Comparison of ENCODE assay signal across 8 cellular contexts in the genomic region with DNA sequence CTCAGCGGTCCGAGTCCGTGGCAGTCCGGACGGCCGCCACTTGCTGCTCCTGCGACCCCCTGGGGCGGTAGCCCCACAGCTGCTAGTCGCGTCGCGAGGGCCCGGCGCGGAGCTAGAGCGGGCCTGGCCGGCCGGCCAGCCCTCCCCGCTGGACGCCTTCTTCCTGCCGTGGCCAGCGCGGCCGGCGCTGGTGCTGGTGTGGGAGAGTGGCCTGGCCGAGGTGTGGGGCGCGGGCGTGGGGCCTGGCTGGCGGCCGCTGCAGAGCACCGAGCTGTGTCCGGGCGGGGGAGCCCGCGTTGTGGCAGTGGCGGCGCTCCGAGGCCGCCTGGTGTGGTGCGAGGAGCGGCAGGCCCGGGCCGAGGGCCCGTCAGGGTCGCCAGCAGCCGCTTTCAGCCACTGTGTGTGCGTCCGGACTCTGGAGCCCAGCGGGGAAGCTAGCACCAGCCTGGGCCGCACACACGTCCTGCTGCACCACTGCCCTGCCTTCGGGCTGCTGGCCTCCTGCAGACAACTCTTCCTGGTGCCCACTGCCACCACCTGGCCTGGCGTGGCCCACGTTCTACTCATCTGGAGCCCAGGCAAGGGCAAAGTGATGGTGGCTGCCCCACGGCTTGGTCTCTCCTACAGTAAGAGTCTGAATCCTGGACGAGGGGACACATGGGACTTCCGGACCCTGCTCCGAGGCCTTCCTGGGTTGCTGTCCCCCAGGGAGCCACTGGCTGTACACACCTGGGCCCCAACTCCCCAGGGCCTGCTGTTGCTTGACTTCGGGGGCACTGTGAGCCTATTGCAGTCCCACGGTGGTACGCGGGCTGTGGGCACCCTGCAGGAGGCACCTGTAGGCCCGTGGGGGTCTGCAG. TPM values are rescaled to one million over a fixed set of nuclear protein-coding genes. Genes with fewer than 3 reads are reported as not detected.
A peak's percentile ranks its signal among the peaks of the same experiment; 100 is the strongest.
DNase-seq lines count a peak whose midpoint lies in the region; ATAC-seq and TF ChIP-seq lines count a peak whose summit lies in the region.

No MANE protein-coding gene starts in this region.

- peak overlapping the region; percentile 82 for H3K27ac ChIP-seq in CD4-positive, alpha-beta T cell (ENCODE audit: low read depth, low read length)
- peak overlapping the region; percentile 90 to 99 (median 94) for H3K27ac ChIP-seq in upper lobe of left lung

- H3K4me3 ChIP-seq in upper lobe of left lung = peak overlapping the region; percentile 67 to 97 (median 91)

- peaks cover 0 to 17% (median 0%) of the 10 kb centered on the region in 4 donors for H3K36me3 ChIP-seq in upper lobe of left lung

- intact Hi-C loops in CD4-positive, alpha-beta T cell (cut with DNase I, micrococcal nuclease) = loop anchor here (1.0 to 10.0 kb wide), 5 partner anchors 52 to 679 kb away; a partner anchor contains a TSS

- H3K27me3 Mint-ChIP-seq in CD4-positive, alpha-beta T cell = no peaks in the 10 kb centered on the region
- no peaks in the 10 kb centered on the region for H3K27me3 Mint-ChIP-seq in effector memory CD8-positive, alpha-beta T cell

- DNase-seq in CD4-positive, alpha-beta T cell = peak in 2 of 10 experiments; percentile 12 to 15
- DNase-seq in UCSD-AML1 (lab: John Stamatoyannopoulos, UW; ENCODE audit: unreplicated experiment) (peak; percentile 51), mesenteric fat pad (ENCODE audit: low spot score) (peak; percentile 90), upper lobe of left lung (peak; percentile 70 to 92), H4 (ENCODE audit: low spot score) (no peak)
- peak in 2 of 3 experiments; percentile 9 to 23 for DNase-seq in effector memory CD8-positive, alpha-beta T cell

- no peaks in the 10 kb centered on the region for H3K9me3 Mint-ChIP-seq in CD4-positive, alpha-beta T cell
- H3K9me3 Mint-ChIP-seq in effector memory CD8-positive, alpha-beta T cell = no peaks in the 10 kb centered on the region

- peak overlapping the region; percentile 84 for H3K27ac Mint-ChIP-seq in CD4-positive, alpha-beta T cell
- peak overlapping the region; percentile 85 to 96 for H3K27ac Mint-ChIP-seq in effector memory CD8-positive, alpha-beta T cell

- peak overlapping the region; percentile 90 for H3K4me3 Mint-ChIP-seq in CD4-positive, alpha-beta T cell
- H3K4me3 Mint-ChIP-seq in effector memory CD8-positive, alpha-beta T cell = peak overlapping the region; percentile 89 to 91

- H3K27me3 ChIP-seq in CD4-positive, alpha-beta T cell (ENCODE audit: control insufficient read depth, insufficient read depth, low read length) = no peaks in the 10 kb centered on the region
- no peaks in the 10 kb centered on the region for H3K27me3 ChIP-seq in upper lobe of left lung

- no peak for TF ChIP-seq CTCF in CD4-positive, alpha-beta T cell (IDR thresholded peaks at IDR 0.05)
- TF ChIP-seq CTCF in upper lobe of left lung (IDR thresholded peaks at IDR 0.05) = no peak

- H3K36me3 Mint-ChIP-seq in CD4-positive, alpha-beta T cell (ENCODE audit: low read depth) = peaks cover 3% of the 10 kb centered on the region
- H3K36me3 Mint-ChIP-seq in effector memory CD8-positive, alpha-beta T cell (ENCODE audit: insufficient read depth) = peaks cover 29% of the 10 kb centered on the region

- no peak for TF ChIP-seq POLR2A in upper lobe of left lung (IDR thresholded peaks at IDR 0.05)

- 12 to 74% methylated on average over 5 to 34 of the region's 64 CpGs for WGBS in upper lobe of left lung, 2 donors

- no peak for ATAC-seq in CD4-positive, alpha-beta T cell (ENCODE audit: poor library complexity)
- peak; percentile 32 for ATAC-seq in GM19324 (IDR thresholded peaks at IDR 0.05; ENCODE audit: low FRiP score, unreplicated experiment)
- peak; percentile 31 for ATAC-seq in HG03354 (IDR thresholded peaks at IDR 0.05; ENCODE audit: poor library complexity, severe bottlenecking, unreplicated experiment)
- ATAC-seq in effector memory CD8-positive, alpha-beta T cell (replicated peaks) = peak; percentile 18
- ATAC-seq in upper lobe of left lung (ENCODE audit: low FRiP score in 2 of 2) = peak; percentile 15 to 80

- H3K4me1 Mint-ChIP-seq in CD4-positive, alpha-beta T cell (ENCODE audit: low read depth) = peaks cover 23% of the 10 kb centered on the region
- peaks cover 27 to 33% of the 10 kb centered on the region in 2 donors for H3K4me1 Mint-ChIP-seq in effector memory CD8-positive, alpha-beta T cell (ENCODE audit: low read depth in 2 of 2)

- peaks cover 31 to 44% (median 33%) of the 10 kb centered on the region in 4 donors for H3K4me1 ChIP-seq in upper lobe of left lung

- H3K9me3 ChIP-seq in CD4-positive, alpha-beta T cell (ENCODE audit: control insufficient read depth, low read length) = no peaks in the 10 kb centered on the region
- H3K9me3 ChIP-seq in upper lobe of left lung = no peaks in the 10 kb centered on the region

- TF ChIP-seq EP300 in upper lobe of left lung (IDR thresholded peaks at IDR 0.05) = no peak

- POLR2A ChIA-PET in CD4-positive, alpha-beta T cell (lab: Charles Lee) = interaction anchor here (0.5 to 1.4 kb wide), 7 partner anchors 11 to 893 kb away, joined by 3 to 10 read pairs (median 3); a partner anchor contains a TSS

- CTCF ChIA-PET in CD4-positive, alpha-beta T cell (lab: Charles Lee) = interaction anchor here (0.9 kb wide), 1 partner anchor 14 kb away, joined by 4 read pairs; no protein-coding TSS in a partner anchor

RNA-seq across cellular contexts. Expression of a gene that starts 0.6 kb away (rescaled TPM):
- 10 to 100 TPM; 12.8 to 15.0 TPM for total RNA-seq in CD4-positive, alpha-beta T cell
- total RNA-seq in mesenteric fat pad (15.7 TPM), upper lobe of left lung (10 to 100 TPM; 20.2 to 39.2 (median 30.1) TPM)
- 6.3 and 16.8 TPM in 2 replicates for total RNA-seq in H4 (2014; rRNA removed; shearing (Covaris generic))

RNA-seq across cellular contexts. Expression of a gene that starts 9.8 kb away (rescaled TPM):
- total RNA-seq in CD4-positive, alpha-beta T cell = 10 to 100 TPM; 17.7 to 18.9 TPM
- 28.2 TPM for total RNA-seq in mesenteric fat pad
- total RNA-seq in upper lobe of left lung = 10 to 100 TPM; 14.4 to 39.8 (median 25.5) TPM
- total RNA-seq in H4 (2014; rRNA removed; shearing (Covaris generic)) = 3.1 and 6.3 TPM in 2 replicates

RNA-seq across cellular contexts. Expression of a gene that starts 54.4 kb away (rescaled TPM):
- 100 to 1,000 TPM; 116 to 117 TPM for total RNA-seq in CD4-positive, alpha-beta T cell
- total RNA-seq in mesenteric fat pad (33.0 TPM), upper lobe of left lung (100 to 1,000 TPM in 1 of 6 donors, 10 to 100 TPM in 5; 31.5 to 243 (median 54.9) TPM)
- total RNA-seq in H4 (2014; rRNA removed; shearing (Covaris generic)) = 16.8 and 31.3 TPM in 2 replicates
